25 cellular contexts compared by ENCODE assay signal in genomic region chr5:1499851-1500250, GRCh38. TPM values are rescaled to one million over a fixed set of nuclear protein-coding genes. Genes with fewer than 3 reads are reported as not detected.
A peak's percentile ranks its signal among the peaks of the same experiment; 100 is the strongest.
DNase-seq lines count a peak whose midpoint lies in the region; ATAC-seq and TF ChIP-seq lines count a peak whose summit lies in the region.
"Had no signal": no experiment of that assay in that cellular context is flagged by ENCODE, and none has a peak within 500 bp of the region (broad histone marks: within the 10 kb centered on the region; RNA-seq: fewer than 3 reads in every experiment).

No MANE protein-coding gene starts in this region.

- no peak for DNase-seq in CD8-positive, alpha-beta memory T cell
- DNase-seq in MM.1S (no peak), sigmoid colon (no peak), HEK293T (ENCODE audit: extremely low spot score) (no peak), sciatic nerve (ENCODE audit: low spot score) (no peak), SJCRH30 (no peak)
- no peak for DNase-seq in central memory CD8-positive, alpha-beta T cell (ENCODE audit: low spot score in 2 of 2)
- DNase-seq: activated CD4-positive, alpha-beta T cell treated with anti-CD3 and anti-CD28 coated beads, Interleukin-2, amount 10 ng/mL, durations not matched to agents 24 days and 14 days; activated gamma-delta T cell treated with Interleukin-2 at 50 U/mL for 16 hours; activated T-cell treated with anti-CD3 and anti-CD28 coated beads, Interleukin-2, amount 50 U/mL, for 1 hour; cerebellar nuclear complex; IMR-90; islet precursor cell; naive thymus-derived CD4-positive, alpha-beta T cell; NCI-H1105 treated with DMSO at 0.1 percent for 48 hours; NCI-H1930; NCI-H2227 treated with DMSO at 0.1 percent for 48 hours; trophoblast cell had no signal

- H3K4me2 ChIP-seq in MM.1S (ENCODE audit: low read depth, low read length) = peak overlapping the region; percentile 86
- H3K4me2 ChIP-seq: smooth muscle cell had no signal

- no peaks in the 10 kb centered on the region for H3K27me3 ChIP-seq in CD8-positive, alpha-beta memory T cell (ENCODE audit: insufficient read depth, low read length, poor library complexity, severe bottlenecking)
- H3K27me3 ChIP-seq in MM.1S (replicated peaks; ENCODE audit: insufficient read depth, low read length) (no peaks in the 10 kb centered on the region), sigmoid colon (no peaks in the 10 kb centered on the region), SJCRH30 (no peaks in the 10 kb centered on the region)

- TF ChIP-seq EP300 in sigmoid colon (IDR thresholded peaks at IDR 0.05) = no peak

- TF ChIP-seq POLR2A in sigmoid colon (IDR thresholded peaks at IDR 0.05) = no peak

- peaks cover 63 to 90% (median 75%) of the 10 kb centered on the region in 3 donors for H3K4me1 Mint-ChIP-seq in CD8-positive, alpha-beta memory T cell
- peaks cover 80% of the 10 kb centered on the region for H3K4me1 Mint-ChIP-seq in central memory CD8-positive, alpha-beta T cell

- peak overlapping the region in 5 of 8 donors; percentile 19 to 61 (median 32) for H3K27ac Mint-ChIP-seq in CD8-positive, alpha-beta memory T cell
- peak overlapping the region; percentile 44 for H3K27ac Mint-ChIP-seq in central memory CD8-positive, alpha-beta T cell (ENCODE audit: low read depth)
- H3K27ac Mint-ChIP-seq: activated CD4-positive, alpha-beta T cell treated with anti-CD3 and anti-CD28 coated beads, Interleukin-2, amount 10 ng/mL, durations not matched to agents 24 days and 14 days; T-helper 1 cell treated with Interleukin-12 subunit alpha and Interleukin-12 subunit beta and Interleukin-4 antibody, amounts not matched to agents 30 μg/mL and 1 μg/mL, for 36 hours had no signal

- peaks cover 0 to 3% of the 10 kb centered on the region in 2 donors for H3K27me3 Mint-ChIP-seq in CD8-positive, alpha-beta memory T cell
- H3K27me3 Mint-ChIP-seq in central memory CD8-positive, alpha-beta T cell = no peaks in the 10 kb centered on the region
- H3K27me3 Mint-ChIP-seq: activated CD4-positive, alpha-beta T cell treated with anti-CD3 and anti-CD28 coated beads, Interleukin-2, amount 10 ng/mL, durations not matched to agents 24 days and 14 days; naive thymus-derived CD4-positive, alpha-beta T cell had no signal

- no peak overlapping the region for H3K27ac ChIP-seq in CD8-positive, alpha-beta memory T cell (ENCODE audit: low read depth, low read length)
- H3K27ac ChIP-seq in MM.1S (ENCODE audit: low read length) (peak overlapping the region; percentile 95; the same call in 1 of the 2 replicates), sigmoid colon (peak overlapping the region in 3 of 4 donors; percentile 41 to 52 (median 45)), SJCRH30 (no peak overlapping the region)
- H3K27ac ChIP-seq: left ventricle myocardium inferior, SK-N-MC had no signal

- H3K36me3 Mint-ChIP-seq in CD8-positive, alpha-beta memory T cell = peaks cover 0 to 69% (median 13%) of the 10 kb centered on the region in 3 donors
- H3K36me3 Mint-ChIP-seq in central memory CD8-positive, alpha-beta T cell (ENCODE audit: insufficient read depth) = peaks cover 55% of the 10 kb centered on the region

- no peaks in the 10 kb centered on the region for H3K9me3 ChIP-seq in CD8-positive, alpha-beta memory T cell (ENCODE audit: low read length)
- no peaks in the 10 kb centered on the region for H3K9me3 ChIP-seq in MM.1S (replicated peaks; ENCODE audit: insufficient read depth, low read length)
- H3K9me3 ChIP-seq in sigmoid colon = no peaks in the 10 kb centered on the region
- H3K9me3 ChIP-seq in SJCRH30 (replicated peaks) = no peaks in the 10 kb centered on the region
- H3K9me3 ChIP-seq: left ventricle myocardium inferior had no signal

- no peak overlapping the region for H2AFZ ChIP-seq in MM.1S (ENCODE audit: low read length)

- no peaks in the 10 kb centered on the region for H3K9me2 ChIP-seq in MM.1S (replicated peaks; ENCODE audit: insufficient read depth, low read length)

- POLR2A ChIA-PET in CD8-positive, alpha-beta memory T cell (lab: Charles Lee) = no interaction called here
- POLR2A ChIA-PET in HEK293T (lab: Yijun Ruan, JAX) = no interaction called here

- H3K4me3 Mint-ChIP-seq in CD8-positive, alpha-beta memory T cell = no peak overlapping the region
- peak overlapping the region; percentile 25 for H3K4me3 Mint-ChIP-seq in central memory CD8-positive, alpha-beta T cell
- H3K4me3 Mint-ChIP-seq: activated CD4-positive, alpha-beta T cell treated with anti-CD3 and anti-CD28 coated beads, Interleukin-2, amount 10 ng/mL, durations not matched to agents 24 days and 14 days; naive thymus-derived CD4-positive, alpha-beta T cell; T-helper 1 cell treated with Interleukin-12 subunit alpha and Interleukin-12 subunit beta and Interleukin-4 antibody, amounts not matched to agents 30 μg/mL and 1 μg/mL, for 36 hours had no signal

- H4K20me1 ChIP-seq in MM.1S (ENCODE audit: insufficient read depth, low read length) = no peaks in the 10 kb centered on the region

- no peaks in the 10 kb centered on the region for H3K9me3 Mint-ChIP-seq in CD8-positive, alpha-beta memory T cell
- no peaks in the 10 kb centered on the region for H3K9me3 Mint-ChIP-seq in central memory CD8-positive, alpha-beta T cell
- H3K9me3 Mint-ChIP-seq: activated CD4-positive, alpha-beta T cell treated with anti-CD3 and anti-CD28 coated beads, Interleukin-2, amount 10 ng/mL, durations not matched to agents 24 days and 14 days; naive thymus-derived CD4-positive, alpha-beta T cell; T-helper 1 cell treated with Interleukin-12 subunit alpha and Interleukin-12 subunit beta and Interleukin-4 antibody, amounts not matched to agents 30 μg/mL and 1 μg/mL, for 36 hours had no signal

- intact Hi-C loops in sigmoid colon (cut with DNase I) = no loop called here
- intact Hi-C loops in sciatic nerve (cut with DNase I) = no loop called here

- H3K36me3 ChIP-seq in CD8-positive, alpha-beta memory T cell (ENCODE audit: insufficient read depth, low read length) = peaks cover 24% of the 10 kb centered on the region
- H3K36me3 ChIP-seq in MM.1S (replicated peaks; ENCODE audit: insufficient read depth, low read length) (no peaks in the 10 kb centered on the region), sigmoid colon (peaks cover 0 to under 1% (median 0%) of the 10 kb centered on the region in 4 donors), SJCRH30 (no peaks in the 10 kb centered on the region)

- TF ChIP-seq CTCF in MM.1S (IDR thresholded peaks at IDR 0.05; ENCODE audit: low read length) (no peak), sigmoid colon (IDR thresholded peaks at IDR 0.05) (no peak)

- H3K9ac ChIP-seq in MM.1S (ENCODE audit: low read length) = peak overlapping the region; percentile 8; the same call in 1 of the 2 replicates

- H3K4me3 ChIP-seq in CD8-positive, alpha-beta memory T cell (ENCODE audit: low read length) = no peak overlapping the region
- H3K4me3 ChIP-seq in MM.1S (ENCODE audit: low read length) (no peak overlapping the region), sigmoid colon (no peak overlapping the region), SJCRH30 (no peak overlapping the region)
- H3K4me3 ChIP-seq: left ventricle myocardium inferior, SK-N-MC, smooth muscle cell had no signal

- 47 to 73% methylated on average over 10 of the region's 10 CpGs for WGBS in sigmoid colon, 2 donors

- H3F3A ChIP-seq in MM.1S (ENCODE audit: insufficient read depth, low read length) = peaks cover 61% of the 10 kb centered on the region

- H3K79me2 ChIP-seq in MM.1S (ENCODE audit: low read length) = peaks cover 87% of the 10 kb centered on the region

- no peak for ATAC-seq in central memory CD8-positive, alpha-beta T cell (replicated peaks; ENCODE audit: extremely low read depth, poor library complexity, severe bottlenecking)
- ATAC-seq in GM21367 (IDR thresholded peaks at IDR 0.05; ENCODE audit: unreplicated experiment) (no peak), sciatic nerve (no peak)
- ATAC-seq: naive thymus-derived CD4-positive, alpha-beta T cell had no signal

- H3K4me1 ChIP-seq in CD8-positive, alpha-beta memory T cell (ENCODE audit: insufficient read depth, low read length) = peaks cover 40% of the 10 kb centered on the region
- H3K4me1 ChIP-seq in MM.1S (ENCODE audit: low read length) (peaks cover 73% of the 10 kb centered on the region), sigmoid colon (peaks cover 0 to 39% (median 26%) of the 10 kb centered on the region in 4 donors), SJCRH30 (no peaks in the 10 kb centered on the region)

- CTCF ChIA-PET in CD8-positive, alpha-beta memory T cell (lab: Charles Lee) = interaction anchor here (2.1 kb wide), 1 partner anchor 145 kb away, joined by 5 read pairs; no protein-coding TSS in a partner anchor
- CTCF ChIA-PET in HEK293T (lab: Yijun Ruan, JAX) = no interaction called here

TF ChIP-seq in HEK293T, 16 proteins besides CTCF, POLR2A, EP300 and RAD21:
- TF ChIP-seq CTBP1 (IDR thresholded peaks at IDR 0.05; ENCODE audit: borderline replicate concordance) (no peak), BHLHE40 (IDR thresholded peaks at IDR 0.05; ENCODE audit: borderline replicate concordance) (no peak), TARDBP (IDR thresholded peaks at IDR 0.05) (no peak), PKNOX1 (IDR thresholded peaks at IDR 0.05) (no peak), ARNT (IDR thresholded peaks at IDR 0.05) (no peak), FOXK2 (IDR thresholded peaks at IDR 0.05) (no peak), HDGF (IDR thresholded peaks at IDR 0.05; ENCODE audit: borderline replicate concordance) (no peak), LEF1 (IDR thresholded peaks at IDR 0.05; ENCODE audit: borderline replicate concordance) (no peak), FOXM1 (IDR thresholded peaks at IDR 0.05; ENCODE audit: borderline replicate concordance) (no peak), NFRKB (IDR thresholded peaks at IDR 0.05) (no peak)

RNA-seq across cellular contexts. Expression of gene LPCAT1, which starts 23.9 kb away (rescaled TPM):
- total RNA-seq in CD8-positive, alpha-beta memory T cell = 100 to 1,000 TPM in 1 of 2 experiments, 10 to 100 TPM in 1; 92.5 to 101 TPM
- 95.9 TPM for polyA plus RNA-seq in CD8-positive, alpha-beta memory T cell
- 10 to 100 TPM; 20.6 to 24.3 (median 22.3) TPM for total RNA-seq in sigmoid colon
- polyA plus RNA-seq in sigmoid colon = 10 to 100 TPM in 1 of 3 donors, 1 to 10 TPM in 2; 4.2 to 35.1 (median 7.8) TPM
- total RNA-seq in sciatic nerve = 44.4 TPM
- 36.9 and 44.6 TPM in 2 replicates for total RNA-seq in SJCRH30 (2014; rRNA removed; shearing (Covaris generic))

RNA-seq across cellular contexts. Expression of gene SLC6A3, which starts 54.6 kb away (rescaled TPM):
- not detected for total RNA-seq in CD8-positive, alpha-beta memory T cell
- polyA plus RNA-seq in CD8-positive, alpha-beta memory T cell = not detected
- not detected for total RNA-seq in sigmoid colon
- polyA plus RNA-seq in sigmoid colon = under 1 TPM in 1 of 3 donors, not detected in 2; 0.06 TPM
- total RNA-seq in sciatic nerve = not detected
- 0.04 and 0.23 TPM in 2 replicates for total RNA-seq in SJCRH30 (2014; rRNA removed; shearing (Covaris generic))
- total RNA-seq: activated CD4-positive, alpha-beta T cell treated with anti-CD3 and anti-CD28 coated beads, Interleukin-2, amount 10 ng/mL, durations not matched to agents 24 days and 14 days; IMR-90; left ventricle myocardium inferior; M059J; osteocyte; smooth muscle cell had no signal
- polyA plus RNA-seq: IMR-90; naive thymus-derived CD4-positive, alpha-beta T cell; smooth muscle cell had no signal

Comparison
In these comparisons a context has a peak if more than half of its experiments do, and no peak if none do; other contexts are left out.
1. H3K27ac ChIP-seq: peak in MM.1S (single experiment) and sigmoid colon (3 of 4); none in CD8-positive, alpha-beta memory T cell (single experiment) and SJCRH30 (single experiment).